Comparison of ENCODE assay signal across 18 cellular contexts in genomic region chr15:41950127-41950483, GRCh38. TPM values are rescaled to one million over a fixed set of nuclear protein-coding genes. Genes with fewer than 3 reads are reported as not detected.
DNase-seq lines count a peak whose midpoint lies in the region; ATAC-seq, FAIRE-seq and TF ChIP-seq lines count a peak whose summit lies in the region.
"Had no signal": no experiment of that assay in that cellular context is flagged by ENCODE, and none has a peak within 500 bp of the region (broad histone marks: within the 10 kb centered on the region; RNA-seq: fewer than 3 reads in every experiment).

No MANE protein-coding gene starts in this region.

- no peak for FAIRE-seq in astrocyte (lab: Jason Lieb, UNC)
- FAIRE-seq: colon had no signal

- H3K4me3 ChIP-seq in HUES48 (ENCODE audit: low read depth, low read length) (no peak overlapping the region), astrocyte (ENCODE audit: insufficient read depth, low read depth, low read length) (no peak overlapping the region), lower lobe of right lung (no peak overlapping the region), skeletal muscle tissue (ENCODE audit: low read length in 3 of 3) (no peak overlapping the region)
- H3K4me3 ChIP-seq: right lobe of liver had no signal

- H3K27me3 Mint-ChIP-seq in astrocyte (ENCODE audit: low read depth, unreplicated experiment): no peaks in the 10 kb centered on the region
- H3K27me3 Mint-ChIP-seq: memory B cell had no signal

- peaks cover 9% of the 10 kb centered on the region; the same call in 1 of the 2 replicates for H3K4me1 ChIP-seq in HUES48 (ENCODE audit: control insufficient read depth, insufficient read depth, low read length)
- H3K4me1 ChIP-seq in astrocyte (ENCODE audit: insufficient read depth, low read length): peaks cover 25% of the 10 kb centered on the region
- H3K4me1 ChIP-seq in lower lobe of right lung: peaks cover 42% of the 10 kb centered on the region
- peaks cover 8 to 27% (median 18%) of the 10 kb centered on the region in 3 donors for H3K4me1 ChIP-seq in skeletal muscle tissue (ENCODE audit: control insufficient read depth in 3 of 3, insufficient read depth in 3 of 3, low read length in 3 of 3)

- no peak overlapping the region for H3K4me2 ChIP-seq in astrocyte (ENCODE audit: low read length)

- H3K9me3 ChIP-seq in HUES48 (ENCODE audit: control insufficient read depth, insufficient read depth, low read length): no peaks in the 10 kb centered on the region
- H3K9me3 ChIP-seq in astrocyte (ENCODE audit: insufficient read depth, low read depth, low read length): no peaks in the 10 kb centered on the region
- no peaks in the 10 kb centered on the region for H3K9me3 ChIP-seq in lower lobe of right lung
- no peaks in the 10 kb centered on the region for H3K9me3 ChIP-seq in skeletal muscle tissue (ENCODE audit: control insufficient read depth in 3 of 3, low read length in 3 of 3)
- H3K9me3 ChIP-seq: right lobe of liver had no signal

- H3K9ac ChIP-seq in HUES48 (ENCODE audit: low read depth, low read length) (no peak overlapping the region), astrocyte (ENCODE audit: low read length) (no peak overlapping the region), skeletal muscle tissue (ENCODE audit: low read depth in 1 of 3, low read length in 3 of 3) (no peak overlapping the region)

- peak overlapping the region; percentile 64 for H3K27ac Mint-ChIP-seq in astrocyte (ENCODE audit: unreplicated experiment)
- H3K27ac Mint-ChIP-seq: memory B cell had no signal

- H3K4me1 Mint-ChIP-seq in astrocyte (ENCODE audit: low read depth, unreplicated experiment): peaks cover 46% of the 10 kb centered on the region
- H3K4me1 Mint-ChIP-seq: memory B cell had no signal

- H3K27me3 ChIP-seq in HUES48 (ENCODE audit: control insufficient read depth, insufficient read depth, low read length): no peaks in the 10 kb centered on the region
- no peaks in the 10 kb centered on the region for H3K27me3 ChIP-seq in astrocyte (ENCODE audit: insufficient read depth, low read length)
- H3K27me3 ChIP-seq in lower lobe of right lung (ENCODE audit: low read depth): no peaks in the 10 kb centered on the region
- no peaks in the 10 kb centered on the region for H3K27me3 ChIP-seq in skeletal muscle tissue (ENCODE audit: control insufficient read depth in 3 of 3, insufficient read depth in 3 of 3, low read length in 3 of 3)
- H3K27me3 ChIP-seq: right lobe of liver had no signal

- TF ChIP-seq CTCF in astrocyte (IDR thresholded peaks at IDR 0.05; ENCODE audit: insufficient read depth, low read depth, low read length): no peak
- TF ChIP-seq CTCF in lower lobe of right lung (IDR thresholded peaks at IDR 0.05): no peak

- H3K36me3 Mint-ChIP-seq in astrocyte (ENCODE audit: low read depth, unreplicated experiment): peaks cover 16% of the 10 kb centered on the region

- H2AFZ ChIP-seq in astrocyte (ENCODE audit: low read depth, low read length): no peak overlapping the region

- H3K9me3 Mint-ChIP-seq in astrocyte (ENCODE audit: unreplicated experiment): no peaks in the 10 kb centered on the region
- H3K9me3 Mint-ChIP-seq: memory B cell had no signal

- intact Hi-C loops in lower lobe of right lung (cut with DNase I): no loop called here

- H3K4me3 Mint-ChIP-seq in astrocyte (ENCODE audit: unreplicated experiment): peak overlapping the region; percentile 20
- H3K4me3 Mint-ChIP-seq: memory B cell had no signal

- H3K36me3 ChIP-seq in HUES48 (ENCODE audit: control insufficient read depth, insufficient read depth, low read length) (peaks cover 45% of the 10 kb centered on the region), astrocyte (ENCODE audit: insufficient read depth, low read length) (peaks cover 19% of the 10 kb centered on the region), lower lobe of right lung (peaks cover 55% of the 10 kb centered on the region), skeletal muscle tissue (ENCODE audit: control insufficient read depth in 3 of 3, insufficient read depth in 3 of 3, low read length in 3 of 3) (peaks cover 0 to 8% (median 4%) of the 10 kb centered on the region in 3 donors)

- no peak for ATAC-seq in lower lobe of right lung

- H3K27ac ChIP-seq in HUES48 (ENCODE audit: low read depth, low read length) (peak overlapping the region; percentile 31), astrocyte (ENCODE audit: low read depth, low read length) (no peak overlapping the region), lower lobe of right lung (peak overlapping the region; percentile 32), skeletal muscle tissue (ENCODE audit: low read depth, low read length) (peak overlapping the region; percentile 17)
- H3K27ac ChIP-seq: epithelial cell of prostate had no signal

- peaks cover 50% of the 10 kb centered on the region for H3K79me2 ChIP-seq in astrocyte (ENCODE audit: insufficient read depth, low read length)

- DNase-seq in astrocyte (ENCODE audit: low read depth) (no peak), lower lobe of right lung (no peak), NCI-H1105 treated with DMSO at 0.1 percent for 48 hours (lab: John Stamatoyannopoulos, UW) (no peak), cerebellum (ENCODE audit: low spot score) (no peak), ecto neural progenitor cell (ENCODE audit: low spot score) (no peak), A172 (ENCODE audit: low spot score) (no peak)
- DNase-seq: AML-193; amniotic stem cell; COR-L47; NCI-H1436 treated with DMSO at 0.1 percent for 48 hours; NCI-H226; stimulated activated CD4-positive, alpha-beta T cell treated with anti-CD3 and anti-CD28 coated beads, Interleukin-2, amount 100 ng/mL, for 24 hours had no signal

- peaks cover 2% of the 10 kb centered on the region for H4K20me1 ChIP-seq in astrocyte (ENCODE audit: insufficient read depth, low read length)

RNA-seq across cellular contexts. Expression of gene EHD4, which starts 22.3 kb away (rescaled TPM):
- total RNA-seq in astrocyte: 46.4 and 51.4 TPM in 2 replicates
- total RNA-seq in lower lobe of right lung: 35.0 TPM
- total RNA-seq in skeletal muscle tissue: 24.0 TPM
- total RNA-seq in cerebellum: 5.5 TPM
- 15.4 and 15.5 TPM in 2 replicates for total RNA-seq in A172 (2014; rRNA removed; shearing (Covaris generic))

RNA-seq across cellular contexts. Expression of gene SPTBN5, which starts 56.3 kb away (rescaled TPM):
- total RNA-seq in astrocyte (5.3 and 6.7 TPM in 2 replicates), lower lobe of right lung (2.1 TPM), skeletal muscle tissue (1.0 TPM), cerebellum (1.3 TPM)
- 0.16 and 0.22 TPM in 2 replicates for total RNA-seq in A172 (2014; rRNA removed; shearing (Covaris generic))
